Comparison of ENCODE assay signal across 26 cellular contexts in the genomic region with DNA sequence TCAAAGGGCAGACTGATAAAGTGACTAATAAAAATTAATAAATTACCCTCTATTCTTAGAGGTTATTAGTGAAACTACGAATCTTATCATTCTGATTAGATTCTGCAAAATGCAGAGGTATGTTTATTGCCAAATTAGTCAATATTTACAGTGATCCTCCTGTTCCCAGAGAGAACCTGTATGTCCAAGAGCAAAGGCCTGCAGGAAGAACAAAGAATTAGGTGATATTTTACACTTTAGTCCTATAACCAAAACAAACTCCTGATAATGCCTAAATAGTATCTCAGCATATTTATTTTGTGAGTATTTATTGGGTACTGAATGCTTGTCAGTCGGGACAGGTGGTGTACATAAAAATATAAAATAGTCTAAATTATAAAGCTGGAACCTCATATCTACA.
"Had no signal": no experiment of that assay in that cellular context is flagged by ENCODE, and none has a peak within 500 bp of the region (broad histone marks: within the 10 kb centered on the region; RNA-seq: fewer than 3 reads in every experiment).

No MANE protein-coding gene starts in this region.

- H3K4me3 ChIP-seq: coronary artery, dorsolateral prefrontal cortex, esophagus muscularis mucosa, gastrocnemius medialis, heart right ventricle, left lung, lower lobe of right lung, mucosa of descending colon had no signal

- DNase-seq: dermis blood vessel endothelial cell; dorsolateral prefrontal cortex; effector CD4-positive, alpha-beta T cell; effector memory CD4-positive, alpha-beta T cell; foreskin fibroblast; foreskin melanocyte; gastrocnemius medialis; glutamatergic neuron; head of caudate nucleus; heart right ventricle; hypothalamus; immature natural killer cell; islet precursor cell; kidney; kidney glomerular epithelial cell; left colon; left lung; left ventricle myocardium superior; lower lobe of right lung; mesenchymal stem cell; mucosa of descending colon; naive B cell had no signal

- H3K9me3 ChIP-seq: esophagus muscularis mucosa, gastrocnemius medialis, heart right ventricle, left lung, lower lobe of right lung, mucosa of descending colon had no signal

- H3K27ac ChIP-seq: coronary artery, dorsolateral prefrontal cortex, esophagus muscularis mucosa, gastrocnemius medialis, heart right ventricle, left lung, lower lobe of right lung had no signal

- FAIRE-seq: colon, endothelial cell of umbilical vein, kidney had no signal

- H3K27me3 ChIP-seq: dorsolateral prefrontal cortex, esophagus muscularis mucosa, gastrocnemius medialis, heart right ventricle, left lung had no signal

- H3K36me3 ChIP-seq: esophagus muscularis mucosa, gastrocnemius medialis, heart right ventricle, left lung, lower lobe of right lung had no signal

- ATAC-seq: gastrocnemius medialis, heart right ventricle, left lung, left ventricle myocardium superior, lower lobe of right lung had no signal
